In genomic region chr1:155978325-155978972, GRCh38 we compare ENCODE assay signal across 8 cellular contexts. TPM values are rescaled to one million over a fixed set of nuclear protein-coding genes. Genes with fewer than 3 reads are reported as not detected.
DNase-seq lines count a peak whose midpoint lies in the region; ATAC-seq and TF ChIP-seq lines count a peak whose summit lies in the region.

ARHGEF2 (minus strand) TSS chr1:155978547; CDS start chr1:155978427, 120 bp downstream.

- 0% methylated on average over 10 to 12 of the region's 52 CpGs for WGBS in gastroesophageal sphincter (ENCODE audit: low coverage in 1 of 2), 2 donors

- peak in 2 of 4 experiments; percentile 4 to 37 for TF ChIP-seq CTCF in gastroesophageal sphincter (IDR thresholded peaks at IDR 0.05)
- no peak for TF ChIP-seq CTCF in neutrophil (IDR thresholded peaks at IDR 0.05)
- no peak for TF ChIP-seq CTCF in subcutaneous adipose tissue (IDR thresholded peaks at IDR 0.05; ENCODE audit: low read depth)

- no peaks in the 10 kb centered on the region for H3K36me3 ChIP-seq in gastroesophageal sphincter
- H3K36me3 ChIP-seq in neutrophil = no peaks in the 10 kb centered on the region

- H3K27ac ChIP-seq in gastroesophageal sphincter = peak within 1 kb of the TSS; percentile 93 to 99 (median 96)
- peak within 1 kb of the TSS; percentile 97 for H3K27ac ChIP-seq in neutrophil

- ATAC-seq in gastroesophageal sphincter = peak; percentile 58

- H3K9me3 ChIP-seq in gastroesophageal sphincter = no peaks in the 10 kb centered on the region
- no peaks in the 10 kb centered on the region for H3K9me3 ChIP-seq in neutrophil

- H3K4me1 ChIP-seq in gastroesophageal sphincter (peaks cover 18 to 88% (median 59%) of the 10 kb centered on the region in 3 donors), neutrophil (ENCODE audit: control insufficient read depth in 1 of 2, insufficient read depth in 1 of 2, low read depth in 1 of 2, low read length in 1 of 2) (peaks cover 70 to 86% of the 10 kb centered on the region in 2 experiments)

- H3K4me3 ChIP-seq in gastroesophageal sphincter (peak within 1 kb of the TSS; percentile 73 to 92), neutrophil (ENCODE audit: low read depth in 1 of 2, low read length in 1 of 2) (peak within 1 kb of the TSS; percentile 81 to 84)

- H3K27me3 ChIP-seq in gastroesophageal sphincter = no peaks in the 10 kb centered on the region
- no peaks in the 10 kb centered on the region for H3K27me3 ChIP-seq in neutrophil

- TF ChIP-seq EP300 in gastroesophageal sphincter (IDR thresholded peaks at IDR 0.05) = no peak

- TF ChIP-seq POLR2A in GM19193 (IDR thresholded peaks at IDR 0.05; ENCODE audit: extremely low read depth, insufficient read depth, insufficient read length) (peak; percentile 76), gastroesophageal sphincter (IDR thresholded peaks at IDR 0.05) (peak; percentile 21 to 45)

- DNase-seq in Ammon's horn (ENCODE audit: low spot score) (peak; percentile 84), HuH-7.5 (ENCODE audit: low spot score) (peak; percentile 83), SIG-M5 treated with dmso at 0.1 percent for 504 hours (lab: John Stamatoyannopoulos, UW; ENCODE audit: unreplicated experiment) (peak; percentile 98), activated gamma-delta T cell (lab: John Stamatoyannopoulos, UW) (peak; percentile 55)

RNA-seq across cellular contexts. Expression of gene ARHGEF2, which starts in this region (rescaled TPM):
- 10 to 100 TPM; 69.7 to 94.0 (median 82.6) TPM for total RNA-seq in gastroesophageal sphincter
- total RNA-seq in subcutaneous adipose tissue = 100 to 1,000 TPM in 3 of 4 donors, 10 to 100 TPM in 1; 77.9 to 143 (median 131) TPM

Comparison
In these comparisons a context has a peak if more than half of its experiments do, and no peak if none do; other contexts are left out.
1. Peak in every context shown above with its lines: DNase-seq, ATAC-seq, H3K4me3 ChIP-seq and H3K27ac ChIP-seq.